ENCODE assay signal across 20 cellular contexts in genomic region chr11:120259988-120260565, GRCh38. TPM values are rescaled to one million over a fixed set of nuclear protein-coding genes. Genes with fewer than 3 reads are reported as not detected.
A peak's percentile ranks its signal among the peaks of the same experiment; 100 is the strongest.
DNase-seq lines count a peak whose midpoint lies in the region; ATAC-seq, FAIRE-seq and TF ChIP-seq lines count a peak whose summit lies in the region.
"Had no signal": no experiment of that assay in that cellular context is flagged by ENCODE, and none has a peak within 500 bp of the region (broad histone marks: within the 10 kb centered on the region; RNA-seq: fewer than 3 reads in every experiment).

No MANE protein-coding gene starts in this region.

- BruUV-seq in MCF 10A (replicated peaks; lab: Mats Ljungman, UMichigan): no TSS peak

- FAIRE-seq in H1 (lab: Jason Lieb, UNC): no peak
- FAIRE-seq: GM12878, HTR-8/SVneo had no signal

- no peak for TF ChIP-seq RAD21 in H1 (IDR thresholded peaks at IDR 0.05 in 1 of 2, conservative IDR thresholded peaks at IDR 0.05 in 1 of 2; ENCODE audit: low read depth in 2 of 2, low read length in 2 of 2)

- no peak overlapping the region for H3K56ac ChIP-seq in H1 (replicated peaks; ENCODE audit: insufficient read length, low read depth, low read length)

- no peaks in the 10 kb centered on the region for H3K9me3 Mint-ChIP-seq in MCF 10A (ENCODE audit: unreplicated experiment)
- H3K9me3 Mint-ChIP-seq in WTC11: no peaks in the 10 kb centered on the region
- H3K9me3 Mint-ChIP-seq: CD4-positive, alpha-beta memory T cell; GM23338 had no signal

- H3K18ac ChIP-seq in H1 (ENCODE audit: extremely low read depth, low read length): no peak overlapping the region; the same call in 1 of the 2 replicates

- H3K4me3 ChIP-seq in breast epithelium (no peak overlapping the region), H1 (ENCODE audit: extremely low read depth in 1 of 4, insufficient read depth in 2 of 4, low read depth in 3 of 4, low read length in 4 of 4) (no peak overlapping the region), skin epidermis (no peak overlapping the region)
- H3K4me3 ChIP-seq: BLaER1, GM12878, GM23338 had no signal

- no peaks in the 10 kb centered on the region; the same call in 1 of the 2 replicates for H3K79me1 ChIP-seq in H1 (ENCODE audit: low read depth, low read length)

- no peak overlapping the region for H2BK120ac ChIP-seq in H1 (replicated peaks; ENCODE audit: low read depth, low read length)

- TF ChIP-seq POLR2A in breast epithelium (IDR thresholded peaks at IDR 0.05) (no peak), H1 (IDR thresholded peaks at IDR 0.05; ENCODE audit: control extremely low read depth in 1 of 2, low read depth in 2 of 2, low read length in 2 of 2) (no peak)

- H3K36me3 ChIP-seq in breast epithelium: no peaks in the 10 kb centered on the region
- no peaks in the 10 kb centered on the region for H3K36me3 ChIP-seq in H1 (ENCODE audit: control insufficient read depth in 2 of 4, insufficient read depth in 4 of 4, low read length in 3 of 4)
- H3K36me3 ChIP-seq: BLaER1 had no signal

- no peak overlapping the region for H3K4me2 ChIP-seq in H1 (ENCODE audit: insufficient read depth in 1 of 2, low read depth in 2 of 2, low read length in 2 of 2)
- H3K4me2 ChIP-seq: BLaER1, GM23338 had no signal

- H3K27ac ChIP-seq in breast epithelium (peak overlapping the region; percentile 16 to 43), H1 (ENCODE audit: low read depth, low read length) (no peak overlapping the region), skin epidermis (peak overlapping the region in 13 of 21 experiments; percentile 6 to 76 (median 51))
- H3K27ac ChIP-seq: BLaER1 had no signal

- peak overlapping the region; percentile 63; the same call in 1 of the 2 replicates for H2BK20ac ChIP-seq in H1 (ENCODE audit: low read length)

- H2AFZ ChIP-seq in H1 (ENCODE audit: low read length): no peak overlapping the region
- H2AFZ ChIP-seq: GM23338 had no signal

- no peak for DNase-seq in breast epithelium (ENCODE audit: low spot score in 2 of 2)
- no peak for DNase-seq in MCF 10A (ENCODE audit: unreplicated experiment)
- DNase-seq in H1 (ENCODE audit: low read depth in 1 of 2, low spot score in 2 of 2): no peak
- no peak for DNase-seq in pons (ENCODE audit: low spot score)
- DNase-seq in WTC11 (ENCODE audit: low spot score): no peak
- DNase-seq: 8988T; CD4-positive, alpha-beta memory T cell; DMS79 treated with DMSO at 0.1 percent for 48 hours; H7; IMR-90 had no signal

- POLR2A ChIA-PET in MCF 10A (lab: Yijun Ruan, JAX): interaction anchor here (0.6 kb wide), 1 partner anchor 450 kb away, joined by 3 read pairs; no protein-coding TSS in a partner anchor
- POLR2A ChIA-PET in H1 (lab: Charles Lee; ENCODE audit: partially characterized antibody): interaction anchor here (1.4 kb wide), 1 partner anchor 24 kb away, joined by 5 read pairs; no protein-coding TSS in a partner anchor
- POLR2A ChIA-PET in WTC11 (lab: Charles Lee): no interaction called here

- H3K27me3 Mint-ChIP-seq in MCF 10A (ENCODE audit: insufficient read depth, unreplicated experiment) (peaks cover 57% of the 10 kb centered on the region), WTC11 (ENCODE audit: low read depth) (peaks cover 55% of the 10 kb centered on the region)

- H3K4me1 Mint-ChIP-seq in MCF 10A (ENCODE audit: insufficient read depth, unreplicated experiment) (no peaks in the 10 kb centered on the region), WTC11 (peaks cover 44% of the 10 kb centered on the region)

- no peak overlapping the region for H3K27ac Mint-ChIP-seq in MCF 10A (ENCODE audit: low read depth, unreplicated experiment)
- no peak overlapping the region for H3K27ac Mint-ChIP-seq in WTC11
- H3K27ac Mint-ChIP-seq: CD14-positive monocyte; CD4-positive, alpha-beta memory T cell; GM23338 had no signal

- no peak overlapping the region for H4K8ac ChIP-seq in H1 (ENCODE audit: extremely low read depth, insufficient read depth, low read length)

- no peak overlapping the region for H2AK5ac ChIP-seq in H1 (ENCODE audit: low read depth, low read length)

- H2BK5ac ChIP-seq in H1 (ENCODE audit: low read depth, low read length): no peak overlapping the region

- TF ChIP-seq EP300 in H1 (IDR thresholded peaks at IDR 0.05; ENCODE audit: borderline replicate concordance in 1 of 2, low read depth in 2 of 2, low read length in 2 of 2): no peak

- CTCF ChIA-PET in MCF 10A (lab: Yijun Ruan, JAX) (interaction anchor here (0.6 to 1.6 kb wide), 4 partner anchors 25 to 197 kb away, joined by 3 to 5 read pairs (median 4); no protein-coding TSS in a partner anchor), H1 (lab: Charles Lee; ENCODE audit: partially characterized antibody) (interaction anchor here (0.6 to 41.2 kb wide), 7 partner anchors 13 to 462 kb away, joined by 3 to 1412 read pairs (median 5); no protein-coding TSS in a partner anchor), WTC11 (lab: Charles Lee) (interaction anchor here (1.1 to 3.2 kb wide), 5 partner anchors 11 to 47 kb away, joined by 3 to 19 read pairs (median 4); no protein-coding TSS in a partner anchor)

- no peak overlapping the region for H3K9ac ChIP-seq in H1 (replicated peaks in 1 of 4; ENCODE audit: extremely low read depth in 1 of 4, low read depth in 3 of 4, low read length in 3 of 4)
- H3K9ac ChIP-seq: BLaER1 had no signal

- H3K9me3 ChIP-seq in breast epithelium (no peaks in the 10 kb centered on the region), H1 (ENCODE audit: insufficient read depth in 2 of 2, low read depth in 1 of 2, low read length in 1 of 2) (no peaks in the 10 kb centered on the region)
- H3K9me3 ChIP-seq: BLaER1 had no signal

- ATAC-seq in WTC11 (no peak), GM21423 (IDR thresholded peaks at IDR 0.05; ENCODE audit: unreplicated experiment) (no peak)
- ATAC-seq: GM12878, GM23338 had no signal

- H4K20me1 ChIP-seq in H1 (replicated peaks in 1 of 2; ENCODE audit: control insufficient read depth in 1 of 2, insufficient read depth in 2 of 2, low read length in 2 of 2): no peaks in the 10 kb centered on the region
- H4K20me1 ChIP-seq: BLaER1 had no signal

- H3K4me1 ChIP-seq in breast epithelium (no peaks in the 10 kb centered on the region), H1 (replicated peaks in 1 of 4; ENCODE audit: control insufficient read depth in 3 of 4, insufficient read depth in 4 of 4, low read length in 3 of 4) (peaks cover 9 to 20% (median 12%) of the 10 kb centered on the region in 4 experiments)

- H3K27me3 ChIP-seq in breast epithelium: no peaks in the 10 kb centered on the region
- H3K27me3 ChIP-seq in H1 (replicated peaks in 1 of 4; ENCODE audit: control insufficient read depth in 3 of 4, extremely low read depth in 1 of 4, insufficient read depth in 3 of 4, low read length in 3 of 4): peaks cover 0 to 7% (median 3%) of the 10 kb centered on the region in 4 experiments; a peak in 4 of 7 replicates

- no peak overlapping the region for H2BK15ac ChIP-seq in H1 (ENCODE audit: low read length)

- no peak overlapping the region for H4K91ac ChIP-seq in H1 (replicated peaks; ENCODE audit: insufficient read length, low read length)

- H2BK12ac ChIP-seq in H1 (ENCODE audit: low read depth, low read length): no peak overlapping the region

- no peak overlapping the region for H3K23ac ChIP-seq in H1 (ENCODE audit: insufficient read length)

- no peak overlapping the region for H3K4ac ChIP-seq in H1 (replicated peaks; ENCODE audit: insufficient read length, low read depth, low read length)

- H4K5ac ChIP-seq in H1 (ENCODE audit: insufficient read length, low read depth, low read length): no peak overlapping the region

- H3K14ac ChIP-seq in H1 (ENCODE audit: insufficient read length): no peak overlapping the region

- H3K23me2 ChIP-seq in H1 (ENCODE audit: low read depth, low read length): no peaks in the 10 kb centered on the region; the same call in 1 of the 2 replicates

- no peak overlapping the region for H3K4me3 Mint-ChIP-seq in MCF 10A (ENCODE audit: unreplicated experiment)
- H3K4me3 Mint-ChIP-seq in WTC11: no peak overlapping the region
- H3K4me3 Mint-ChIP-seq: CD14-positive monocyte; CD4-positive, alpha-beta memory T cell; GM23338 had no signal

- H3K79me2 ChIP-seq in H1 (ENCODE audit: control insufficient read depth in 1 of 2, insufficient read depth in 2 of 2, low read length in 2 of 2): no peaks in the 10 kb centered on the region

- WGBS in H1 (ENCODE audit: extremely low coverage in 1 of 2, insufficient coverage in 1 of 2, insufficient read length in 1 of 2, insufficient replicate concordance in 2 of 2, low coverage in 1 of 2, low lambda C conversion rate in 2 of 2, missing lambda C conversion rate in 1 of 2), 2 experiments: 90% methylated on average over 7 of the region's 7 CpGs; no CpG with 5 or more reads in 1 of the 2 experiments

- H3K36me3 Mint-ChIP-seq in MCF 10A (ENCODE audit: insufficient read depth, unreplicated experiment) (no peaks in the 10 kb centered on the region), WTC11 (no peaks in the 10 kb centered on the region)
- H3K36me3 Mint-ChIP-seq: CD14-positive monocyte; CD4-positive, alpha-beta memory T cell had no signal

- TF ChIP-seq CTCF in breast epithelium (IDR thresholded peaks at IDR 0.05) (no peak), MCF 10A (IDR thresholded peaks at IDR 0.05; ENCODE audit: unreplicated experiment) (no peak), H1 (IDR thresholded peaks at IDR 0.05; ENCODE audit: control extremely low read depth in 1 of 3, insufficient read depth in 1 of 3, low read depth in 1 of 3, low read length in 3 of 3) (no peak), WTC11 (IDR thresholded peaks at IDR 0.05) (no peak)

- intact Hi-C loops in breast epithelium (cut with DNase I; ENCODE audit: low total_unique reads) (no loop called here), MCF 10A (cut with micrococcal nuclease) (no loop called here)

RNA-seq across cellular contexts. Expression of gene POU2F3, which starts 20.1 kb away (rescaled TPM):
- total RNA-seq in breast epithelium (1 to 10 TPM in 2 of 3 donors, not detected in 1; 3.9 to 7.0 TPM), MCF 10A (2022) (not detected in 2 replicates), WTC11 (2021) (0.37 to 0.78 TPM (median 0.61 TPM) in 3 replicates)
- 1.0 and 1.1 TPM in 2 replicates for total RNA-seq in H1 (2021; fragmentation: NEBNext Ultra II Directional; extraction: Animal tissue kit (Norgen Biotek cat#: 25700))
- 0.78 and 2.1 TPM in 2 replicates for polyA plus RNA-seq in H1 (2011; rRNA removed)
- polyA plus RNA-seq in H1 (2011; cell fraction: cytosol; rRNA removed): 1.4 TPM
- polyA plus RNA-seq in H1 (2011; cell fraction: nucleus; rRNA removed): 1.9 TPM
- polyA plus RNA-seq in H1 (2012, experiment 1 of 2): 1.2 to 3.1 TPM (median 2.4 TPM) in 4 replicates
- 0.81 TPM for polyA plus RNA-seq in H1 (2012, experiment 2 of 2)
- 1.3 TPM for polyA plus RNA-seq in H1 (2013, experiment 1 of 2)
- polyA plus RNA-seq in H1 (2013, experiment 2 of 2): 1.2 TPM
- polyA minus RNA-seq in H1 (2011; rRNA and poly(A)+ RNA removed): 2.4 and 2.6 TPM in 2 replicates
- polyA minus RNA-seq in H1 (2011; cell fraction: cytosol; rRNA and poly(A)+ RNA removed): 1.0 TPM
- 0.90 TPM for polyA minus RNA-seq in H1 (2011; cell fraction: nucleus; rRNA and poly(A)+ RNA removed)
- total RNA-seq: A673; CD4-positive, alpha-beta memory T cell; G401; H7 had no signal
- polyA plus RNA-seq: AG04450; CD4-positive, alpha-beta memory T cell had no signal

RNA-seq across cellular contexts. Expression of gene OAF, which starts 49.2 kb away (rescaled TPM):
- total RNA-seq in breast epithelium (10 to 100 TPM; 19.8 to 35.1 (median 33.3) TPM), MCF 10A (2022) (21.6 and 34.8 TPM in 2 replicates), WTC11 (2021) (3.2 to 5.6 TPM (median 4.2 TPM) in 3 replicates)
- total RNA-seq in H1 (2021; fragmentation: NEBNext Ultra II Directional; extraction: Animal tissue kit (Norgen Biotek cat#: 25700)): 1.1 and 1.3 TPM in 2 replicates
- 1.5 and 2.1 TPM in 2 replicates for polyA plus RNA-seq in H1 (2011; rRNA removed)
- 1.2 TPM for polyA plus RNA-seq in H1 (2011; cell fraction: cytosol; rRNA removed)
- polyA plus RNA-seq in H1 (2011; cell fraction: nucleus; rRNA removed): 1.2 TPM
- polyA plus RNA-seq in H1 (2012, experiment 1 of 2): 0.60 to 1.0 TPM (median 0.64 TPM) in 4 replicates
- 0.62 TPM for polyA plus RNA-seq in H1 (2012, experiment 2 of 2)
- 0.85 TPM for polyA plus RNA-seq in H1 (2013, experiment 1 of 2)
- polyA plus RNA-seq in H1 (2013, experiment 2 of 2): 0.72 TPM
- polyA minus RNA-seq in H1 (2011; rRNA and poly(A)+ RNA removed): 0.46 and 0.50 TPM in 2 replicates
- 0.73 TPM for polyA minus RNA-seq in H1 (2011; cell fraction: cytosol; rRNA and poly(A)+ RNA removed)
- 0.80 TPM for polyA minus RNA-seq in H1 (2011; cell fraction: nucleus; rRNA and poly(A)+ RNA removed)
